ENCODE assay signal across 1 cellular context in genomic region chr12:2811791-2812190, GRCh38.
TF ChIP-seq lines count a peak whose summit lies in the region.

No MANE protein-coding gene starts in this region.

TF ChIP-seq in IMR-90, 13 proteins besides CTCF, POLR2A, EP300 and RAD21 (continued from another document):
- no peak for TF ChIP-seq MXI1 (IDR thresholded peaks at IDR 0.05; ENCODE audit: borderline replicate concordance, low read depth, low read length)
- no peak for TF ChIP-seq FOS (IDR thresholded peaks at IDR 0.05; ENCODE audit: low read depth, low read length)
- TF ChIP-seq CHD1 (IDR thresholded peaks at IDR 0.05; ENCODE audit: low read depth, low read length): no peak
- TF ChIP-seq, protein P1, sequence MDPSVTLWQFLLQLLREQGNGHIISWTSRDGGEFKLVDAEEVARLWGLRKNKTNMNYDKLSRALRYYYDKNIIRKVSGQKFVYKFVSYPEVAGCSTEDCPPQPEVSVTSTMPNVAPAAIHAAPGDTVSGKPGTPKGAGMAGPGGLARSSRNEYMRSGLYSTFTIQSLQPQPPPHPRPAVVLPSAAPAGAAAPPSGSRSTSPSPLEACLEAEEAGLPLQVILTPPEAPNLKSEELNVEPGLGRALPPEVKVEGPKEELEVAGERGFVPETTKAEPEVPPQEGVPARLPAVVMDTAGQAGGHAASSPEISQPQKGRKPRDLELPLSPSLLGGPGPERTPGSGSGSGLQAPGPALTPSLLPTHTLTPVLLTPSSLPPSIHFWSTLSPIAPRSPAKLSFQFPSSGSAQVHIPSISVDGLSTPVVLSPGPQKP (IDR thresholded peaks at IDR 0.05; ENCODE audit: borderline replicate concordance, low read depth, low read length): no peak
